Comparison of ENCODE assay signal across 8 cellular contexts in the genomic region with DNA sequence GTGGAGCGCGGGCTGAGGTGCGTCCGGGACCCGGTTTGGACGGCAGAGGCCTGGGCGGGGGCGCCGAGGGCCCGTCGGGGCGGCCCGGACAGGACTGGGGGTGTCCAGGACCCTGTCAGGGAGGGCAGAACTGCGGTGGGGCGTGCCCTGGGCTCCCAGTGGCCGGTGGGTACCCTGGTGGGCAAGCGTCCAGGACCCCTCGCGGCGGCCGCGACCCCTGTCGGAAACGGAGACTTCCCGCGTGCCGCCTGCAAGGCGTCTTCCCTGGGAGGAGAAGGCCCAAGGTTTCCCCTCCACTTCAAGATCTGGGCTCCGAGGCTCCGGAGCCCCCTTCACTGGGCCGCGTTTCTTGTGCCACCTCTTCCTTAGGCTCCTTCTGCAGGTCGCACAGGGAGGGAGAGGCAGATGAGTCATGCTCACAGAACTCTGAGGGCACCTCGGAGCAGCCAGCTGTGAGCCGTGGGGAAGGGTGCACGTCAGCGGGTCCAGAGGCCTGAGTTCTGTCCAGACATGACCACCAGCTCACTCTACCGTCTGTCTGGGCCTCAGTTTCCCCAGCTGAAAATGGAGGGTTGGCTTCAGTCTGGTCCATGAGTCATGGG. TPM values are rescaled to one million over a fixed set of nuclear protein-coding genes. Genes with fewer than 3 reads are reported as not detected.
A peak's percentile ranks its signal among the peaks of the same experiment; 100 is the strongest.
DNase-seq lines count a peak whose midpoint lies in the region; ATAC-seq and TF ChIP-seq lines count a peak whose summit lies in the region.

No MANE protein-coding gene starts in this region.

- ATAC-seq in GM19438 (IDR thresholded peaks at IDR 0.05; ENCODE audit: low read depth, unreplicated experiment), result peak; percentile 6

- intact Hi-C loops in PC-9 (cut with micrococcal nuclease; ENCODE audit: unreplicated experiment) (loop anchor here (2.0 to 10.0 kb wide), 5 partner anchors 52 to 397 kb away; a partner anchor contains a TSS), left ventricle myocardium inferior (cut with micrococcal nuclease) (no loop called here)

- DNase-seq in PC-9, result peak; percentile 71 to 77
- no peak for DNase-seq in left ventricle myocardium inferior
- DNase-seq in skeletal muscle cell (ENCODE audit: low read depth), result no peak
- no peak for DNase-seq in stimulated activated CD4-positive, alpha-beta T cell treated with anti-CD3 and anti-CD28 coated beads, Interleukin-1b, Interleukin-23, amount 100 ng/mL, for 48 hours
- no peak for DNase-seq in MV-4-11 (lab: John Stamatoyannopoulos, UW)
- DNase-seq in NCI-H2171 treated with DMSO at 0.1 percent for 48 hours (lab: John Stamatoyannopoulos, UW), result no peak

- H4K20me1 ChIP-seq in BLaER1 (no peaks in the 10 kb centered on the region), PC-9 (ENCODE audit: insufficient read depth) (no peaks in the 10 kb centered on the region)

- CTCF ChIA-PET in PC-9 (lab: Charles Lee), result interaction anchor here (0.8 to 1.4 kb wide), 2 partner anchors 20 to 298 kb away, joined by 3 to 4 read pairs; a partner anchor contains a TSS

- H3K79me2 ChIP-seq in PC-9 (ENCODE audit: low read depth), result peaks cover 41% of the 10 kb centered on the region

- peaks cover 32% of the 10 kb centered on the region for H3F3A ChIP-seq in PC-9 (ENCODE audit: insufficient read depth, low read depth)

- H3K4me2 ChIP-seq in BLaER1 (peak overlapping the region; percentile 95), PC-9 (peak overlapping the region; percentile 94)

- peak overlapping the region; percentile 73 for H3K9ac ChIP-seq in BLaER1

- no peaks in the 10 kb centered on the region for H3K9me3 ChIP-seq in BLaER1
- no peaks in the 10 kb centered on the region for H3K9me3 ChIP-seq in PC-9 (ENCODE audit: insufficient read depth, low read depth)
- H3K9me3 ChIP-seq in left ventricle myocardium inferior (replicated peaks), result no peaks in the 10 kb centered on the region

- H3K36me3 ChIP-seq in BLaER1 (no peaks in the 10 kb centered on the region; the same call in 1 of the 2 replicates), PC-9 (ENCODE audit: low read depth) (no peaks in the 10 kb centered on the region), left ventricle myocardium inferior (no peaks in the 10 kb centered on the region)

- TF ChIP-seq CTCF in PC-9 (conservative IDR thresholded peaks at IDR 0.05) (no peak; the same call in 1 of the 2 replicates), left ventricle myocardium inferior (IDR thresholded peaks at IDR 0.05; ENCODE audit: borderline replicate concordance) (no peak)

- POLR2A ChIA-PET in PC-9 (lab: Charles Lee; ENCODE audit: unreplicated experiment), result interaction anchor here (0.7 kb wide), 1 partner anchor 61 kb away, joined by 4 read pairs; no protein-coding TSS in a partner anchor

- no peaks in the 10 kb centered on the region; the same call in 1 of the 2 replicates for H3K27me3 ChIP-seq in BLaER1
- no peaks in the 10 kb centered on the region for H3K27me3 ChIP-seq in PC-9 (ENCODE audit: insufficient read depth, low read depth)
- H3K27me3 ChIP-seq in left ventricle myocardium inferior (ENCODE audit: low read depth), result peaks cover 80% of the 10 kb centered on the region

- peak overlapping the region; percentile 88 for H2AFZ ChIP-seq in PC-9

- H3K4me3 ChIP-seq in BLaER1 (peak overlapping the region; percentile 75), PC-9 (peak overlapping the region; percentile 84), left ventricle myocardium inferior (peak overlapping the region; percentile 63), skeletal muscle cell (ENCODE audit: low read depth, low read length) (peak overlapping the region; percentile 29)

- peak overlapping the region; percentile 68 for H3K27ac ChIP-seq in BLaER1
- H3K27ac ChIP-seq in PC-9, result peak overlapping the region; percentile 99
- H3K27ac ChIP-seq in left ventricle myocardium inferior (replicated peaks), result no peak overlapping the region

- H3K9me2 ChIP-seq in PC-9 (ENCODE audit: insufficient read depth), result no peaks in the 10 kb centered on the region

- no TSS peak for BruUV-seq in PC-9 (replicated peaks; lab: Mats Ljungman, UMichigan)

- H3K4me1 ChIP-seq in BLaER1, result peaks cover 95% of the 10 kb centered on the region
- peaks cover 37% of the 10 kb centered on the region for H3K4me1 ChIP-seq in PC-9 (replicated peaks; ENCODE audit: insufficient read depth)
- peaks cover 21% of the 10 kb centered on the region for H3K4me1 ChIP-seq in left ventricle myocardium inferior

RNA-seq across cellular contexts. Expression of a gene that starts 0.5 kb away (rescaled TPM):
- 66.5 and 86.8 TPM in 2 replicates for total RNA-seq in PC-9 (2021)
- 3.2 TPM for total RNA-seq in left ventricle myocardium inferior

RNA-seq across cellular contexts. Expression of a gene that starts 59.1 kb away (rescaled TPM):
- 0.15 TPM in 1 of 2 replicates, not detected in the other for total RNA-seq in PC-9 (2021)
- not detected for total RNA-seq in left ventricle myocardium inferior

Comparison
In these comparisons a context has a peak if more than half of its experiments do, and no peak if none do; other contexts are left out.
1. H3K4me3 ChIP-seq: peak in every context shown above with its lines; median percentile 84 in PC-9; 75 in BLaER1; 63 in left ventricle myocardium inferior; 29 in skeletal muscle cell.
2. DNase-seq: peak in PC-9 (2 of 2); none in left ventricle myocardium inferior (single experiment), skeletal muscle cell (single experiment), stimulated activated CD4-positive, alpha-beta T cell treated with anti-CD3 and anti-CD28 coated beads, Interleukin-1b, Interleukin-23, amount 100 ng/mL, for 48 hours (single experiment), MV-4-11 (single experiment) and NCI-H2171 treated with DMSO at 0.1 percent for 48 hours (single experiment).
3. RNA of a gene that starts 0.5 kb away (total RNA-seq): 66.5 to 86.8 TPM in PC-9; 3.2 TPM in left ventricle myocardium inferior (single experiment); every median in the first group is over 10 times any median in the second.